In the genomic region with DNA sequence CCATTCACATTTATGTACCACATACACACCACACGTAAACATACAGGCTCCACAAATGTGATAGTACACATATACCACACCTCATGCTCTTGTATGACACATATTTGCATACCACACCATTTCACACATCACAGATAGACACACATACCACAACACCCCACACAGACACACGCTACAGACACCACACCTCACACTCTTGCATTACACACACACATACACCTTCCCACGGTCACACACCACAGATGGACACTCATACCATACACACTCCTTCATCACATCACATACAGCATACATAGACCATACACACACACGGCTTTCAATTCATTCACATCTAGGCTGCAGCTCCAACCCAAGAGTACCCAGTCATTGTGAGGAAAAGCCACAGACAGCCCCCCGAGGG, we compare ENCODE assay signal across 24 cellular contexts.
DNase-seq lines count a peak whose midpoint lies in the region; ATAC-seq and TF ChIP-seq lines count a peak whose summit lies in the region.
"Had no signal": no experiment of that assay in that cellular context is flagged by ENCODE, and none has a peak within 500 bp of the region (broad histone marks: within the 10 kb centered on the region; RNA-seq: fewer than 3 reads in every experiment).

No MANE protein-coding gene starts in this region.

- TF ChIP-seq CTCF in mucosa of descending colon (IDR thresholded peaks at IDR 0.05), result no peak

- H3K4me1 Mint-ChIP-seq in activated CD4-positive, alpha-beta T cell treated with anti-CD3 and anti-CD28 coated beads, Interleukin-2, amount 10 ng/mL, durations not matched to agents 24 days and 14 days, result peaks cover 6% of the 10 kb centered on the region

- no peak overlapping the region for H3K4me3 Mint-ChIP-seq in activated CD4-positive, alpha-beta T cell treated with anti-CD3 and anti-CD28 coated beads, Interleukin-2, amount 10 ng/mL, durations not matched to agents 24 days and 14 days
- H3K4me3 Mint-ChIP-seq: CD8-positive, alpha-beta T cell had no signal

- peak overlapping the region; percentile 76 for H3K4me2 ChIP-seq in BLaER1

- H3K4me1 ChIP-seq in BLaER1 (peaks cover 31% of the 10 kb centered on the region), mucosa of descending colon (ENCODE audit: low read depth) (no peaks in the 10 kb centered on the region)
- H3K4me1 ChIP-seq: SJCRH30 had no signal

- DNase-seq in activated CD4-positive, alpha-beta T cell treated with anti-CD3 and anti-CD28 coated beads, Interleukin-2, amount 10 ng/mL, durations not matched to agents 24 days and 14 days, result peak; percentile 42
- DNase-seq in activated CD4-positive, alpha-beta T cell treated with anti-CD3 and anti-CD28 coated beads for 1 hour, result no peak
- DNase-seq in SW480 (ENCODE audit: low spot score) (peak; percentile 47), mucosa of descending colon (no peak), posterior vena cava (ENCODE audit: low spot score) (no peak), AG08395 (ENCODE audit: low spot score) (no peak)
- DNase-seq: 8988T, ACHN, C1 segment of cervical spinal cord, DMS 273 treated with DMSO at 0.1 percent for 48 hours, GF-D8, Kasumi-1, NCI-H1092 treated with DMSO at 0.1 percent for 48 hours, NCI-H1436, NCI-H1930, NCI-H2107, NCI-H524 treated with DMSO at 0.1 percent for 48 hours, NCI-H774, SJCRH30 had no signal

- H3K9me3 ChIP-seq in BLaER1, result no peaks in the 10 kb centered on the region
- no peaks in the 10 kb centered on the region for H3K9me3 ChIP-seq in mucosa of descending colon
- H3K9me3 ChIP-seq: SJCRH30 had no signal

- no peaks in the 10 kb centered on the region for H3K27me3 ChIP-seq in BLaER1
- H3K27me3 ChIP-seq: SJCRH30 had no signal

- no peaks in the 10 kb centered on the region for H3K9me3 Mint-ChIP-seq in activated CD4-positive, alpha-beta T cell treated with anti-CD3 and anti-CD28 coated beads, Interleukin-2, amount 10 ng/mL, durations not matched to agents 24 days and 14 days
- H3K9me3 Mint-ChIP-seq: CD8-positive, alpha-beta T cell had no signal

- no peaks in the 10 kb centered on the region for H3K36me3 ChIP-seq in BLaER1
- H3K36me3 ChIP-seq in mucosa of descending colon (ENCODE audit: low read depth), result no peaks in the 10 kb centered on the region
- H3K36me3 ChIP-seq: SJCRH30 had no signal

- ATAC-seq in mucosa of descending colon (peak; percentile 16), GM18868 (IDR thresholded peaks at IDR 0.05; ENCODE audit: unreplicated experiment) (no peak)
- ATAC-seq: CD8-positive, alpha-beta T cell; SK-N-SH treated with all-trans-retinoic acid at 6 μM for 48 hours had no signal

- no peaks in the 10 kb centered on the region for H3K36me3 Mint-ChIP-seq in activated CD4-positive, alpha-beta T cell treated with anti-CD3 and anti-CD28 coated beads, Interleukin-2, amount 10 ng/mL, durations not matched to agents 24 days and 14 days (ENCODE audit: low read depth)
- H3K36me3 Mint-ChIP-seq: CD8-positive, alpha-beta T cell had no signal

- no peak overlapping the region for H3K27ac Mint-ChIP-seq in activated CD4-positive, alpha-beta T cell treated with anti-CD3 and anti-CD28 coated beads, Interleukin-2, amount 10 ng/mL, durations not matched to agents 24 days and 14 days
- H3K27ac Mint-ChIP-seq: CD8-positive, alpha-beta T cell had no signal

- H3K27ac ChIP-seq in BLaER1, result no peak overlapping the region
- H3K27ac ChIP-seq: HL-60, SJCRH30 had no signal

- intact Hi-C loops in activated CD4-positive, alpha-beta T cell treated with anti-CD3 and anti-CD28 coated beads, Interleukin-2, amount 10 ng/mL, durations not matched to agents 24 days and 14 days (cut with micrococcal nuclease), result no loop called here
- intact Hi-C loops in mucosa of descending colon (cut with DNase I, micrococcal nuclease), result no loop called here
- intact Hi-C loops in posterior vena cava (cut with DNase I), result no loop called here

- no peaks in the 10 kb centered on the region for H4K20me1 ChIP-seq in BLaER1

- H3K4me3 ChIP-seq in BLaER1 (no peak overlapping the region), mucosa of descending colon (no peak overlapping the region)
- H3K4me3 ChIP-seq: SJCRH30 had no signal

- peaks cover 2% of the 10 kb centered on the region for H3K27me3 Mint-ChIP-seq in activated CD4-positive, alpha-beta T cell treated with anti-CD3 and anti-CD28 coated beads, Interleukin-2, amount 10 ng/mL, durations not matched to agents 24 days and 14 days

- H3K9ac ChIP-seq in BLaER1, result no peak overlapping the region

Comparison
In these comparisons a context has a peak if more than half of its experiments do, and no peak if none do; other contexts are left out.
1. DNase-seq: peak in activated CD4-positive, alpha-beta T cell treated with anti-CD3 and anti-CD28 coated beads, Interleukin-2, amount 10 ng/mL, durations not matched to agents 24 days and 14 days (single experiment) and SW480 (single experiment); none in activated CD4-positive, alpha-beta T cell treated with anti-CD3 and anti-CD28 coated beads for 1 hour (single experiment), mucosa of descending colon (0 of 3), posterior vena cava (single experiment) and AG08395 (single experiment).